In the genomic region with DNA sequence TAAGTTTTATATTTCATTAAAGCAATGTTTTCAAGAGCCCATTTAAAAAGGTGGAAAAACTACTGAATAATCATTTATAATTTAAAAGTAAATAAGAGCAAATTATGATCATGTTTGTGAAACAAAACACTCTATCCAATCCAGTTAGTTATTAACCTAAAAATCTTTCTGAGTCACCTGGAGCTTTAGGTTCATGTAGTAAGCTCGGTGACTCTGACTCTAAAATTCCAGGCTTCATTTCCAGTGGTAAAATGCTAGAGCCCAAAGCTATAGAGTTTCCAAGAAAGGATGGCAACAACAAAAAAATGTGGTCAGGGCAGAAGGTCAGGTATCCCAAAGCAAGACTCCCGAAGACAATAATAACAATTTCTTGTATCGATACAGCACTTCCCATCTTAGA, we compare ENCODE assay signal across 23 cellular contexts.
"Had no signal": no experiment of that assay in that cellular context is flagged by ENCODE, and none has a peak within 500 bp of the region (broad histone marks: within the 10 kb centered on the region; RNA-seq: fewer than 3 reads in every experiment).

No MANE protein-coding gene starts in this region.

- H3K9me3 ChIP-seq: neutrophil, pancreas, prostate gland, right lobe of liver, sigmoid colon, stomach, thoracic aorta, thyroid gland, tibial nerve, upper lobe of left lung, vagina had no signal

- H3K27me3 ChIP-seq: pancreas, right lobe of liver, sigmoid colon, thyroid gland, tibial nerve, upper lobe of left lung, vagina had no signal

- H3K4me1 ChIP-seq: pancreas, prostate gland, right lobe of liver, sigmoid colon, stomach, thyroid gland, tibial nerve, upper lobe of left lung, vagina had no signal

- H3K36me3 ChIP-seq: neutrophil, pancreas, prostate gland, right lobe of liver, sigmoid colon, stomach, thoracic aorta, thyroid gland, tibial nerve, upper lobe of left lung, vagina had no signal

- H3K27ac ChIP-seq: neutrophil, pancreas, prostate gland, right lobe of liver, sigmoid colon, stomach, thoracic aorta, thyroid gland, tibial nerve, upper lobe of left lung, vagina had no signal

- ATAC-seq: naive thymus-derived CD8-positive, alpha-beta T cell; natural killer cell treated with Interleukin-12 subunit alpha and Interleukin-12 subunit beta and Interleukin-15 and Interleukin-18, amount 100 ng/mL, for 72 hours; pancreas; right cardiac atrium; right lobe of liver; stimulated activated effector memory CD8-positive, alpha-beta T cell treated with anti-CD3 and anti-CD28 coated beads, Interleukin-12 subunit alpha, Interleukin-12 subunit beta, amount 100 ng/mL, for 72 hours; stimulated activated naive B cell treated with anti-CD40 and anti-IgM and Interleukin-4, amounts not matched to agents 10 μg/mL and 1 μg/mL and 100 μg/mL, for 72 hours had no signal

- DNase-seq: naive thymus-derived CD8-positive, alpha-beta T cell; nephron progenitor cell; nucleus accumbens; pancreas; right cardiac atrium; right lobe of liver; sigmoid colon; small intestine; stimulated activated CD4-positive, alpha-beta T cell treated with anti-CD3 and anti-CD28 coated beads, Interleukin-15, amount 100 ng/mL, for 24 hours; stimulated activated CD4-positive, alpha-beta T cell treated with anti-CD3 and anti-CD28 coated beads, Interleukin-2, amount 100 ng/mL, for 24 hours; stimulated activated CD4-positive, alpha-beta T cell treated with anti-CD3 and anti-CD28 coated beads, Interleukin-4, amount 100 ng/mL, for 1 hour; stimulated activated naive B cell treated with anti-CD40 and anti-IgM and Interleukin-4, amounts not matched to agents 10 μg/mL and 1 μg/mL and 100 μg/mL, for 72 hours; stimulated activated naive CD4-positive, alpha-beta T cell treated with Interleukin-2 at 50 U/mL for 16 hours; stomach; thyroid gland; upper lobe of left lung had no signal

- H3K4me3 ChIP-seq: pancreas, prostate gland, right lobe of liver, sigmoid colon, stomach, thoracic aorta, thyroid gland, tibial nerve, upper lobe of left lung, vagina had no signal
